ENCODE assay signal across 20 cellular contexts in genomic region chr10:104043854-104044253, GRCh38. TPM values are rescaled to one million over a fixed set of nuclear protein-coding genes. Genes with fewer than 3 reads are reported as not detected.
"Had no signal": no experiment of that assay in that cellular context is flagged by ENCODE, and none has a peak within 500 bp of the region (broad histone marks: within the 10 kb centered on the region; RNA-seq: fewer than 3 reads in every experiment).

No MANE protein-coding gene starts in this region.

- H3K9ac ChIP-seq: neural progenitor cell had no signal

- H3K4me1 ChIP-seq: gastrocnemius medialis, left lung, lower lobe of right lung, right atrium auricular region, sigmoid colon, testis, tibial nerve had no signal

- H3K4me3 ChIP-seq: esophagus muscularis mucosa, gastrocnemius medialis, left lung, lower lobe of right lung, neural progenitor cell, ovary, right atrium auricular region, sigmoid colon, skin epidermis, testis, tibial nerve had no signal

- H3K36me3 ChIP-seq: esophagus muscularis mucosa, gastrocnemius medialis, left lung, lower lobe of right lung, neural progenitor cell, ovary, right atrium auricular region, sigmoid colon, tibial nerve had no signal

- FAIRE-seq: keratinocyte had no signal

- ATAC-seq: gastrocnemius medialis, left lung, lower lobe of right lung, natural killer cell had no signal

- H3K4me3 Mint-ChIP-seq: memory B cell; mesothelial cell of epicardium; natural killer cell; neural progenitor cell; stimulated activated naive CD8-positive, alpha-beta T cell treated with anti-CD3 and anti-CD28 coated beads, Interleukin-15, Interleukin-2, amounts not matched to agents 100 ng/mL and 50 ng/mL, for 24 hours had no signal

- H3K4me1 Mint-ChIP-seq: memory B cell, mesothelial cell of epicardium, natural killer cell had no signal

- H3K9me3 ChIP-seq: esophagus muscularis mucosa, gastrocnemius medialis, left lung, lower lobe of right lung, ovary, right atrium auricular region, sigmoid colon, testis, tibial nerve had no signal

- H3K27me3 Mint-ChIP-seq: stimulated activated naive CD8-positive, alpha-beta T cell treated with anti-CD3 and anti-CD28 coated beads, Interleukin-15, Interleukin-2, amounts not matched to agents 100 ng/mL and 50 ng/mL, for 24 hours had no signal

- H3K36me3 Mint-ChIP-seq: memory B cell, mesothelial cell of epicardium, natural killer cell, neural progenitor cell had no signal

- DNase-seq: effector memory CD4-positive, alpha-beta T cell; gastrocnemius medialis; left lung; lower lobe of right lung; natural killer cell; nucleus accumbens; ovary; sigmoid colon; testis had no signal

- H3K4me2 ChIP-seq: neural progenitor cell had no signal

- H3K27ac Mint-ChIP-seq: memory B cell; mesothelial cell of epicardium; natural killer cell; neural progenitor cell; stimulated activated naive CD8-positive, alpha-beta T cell treated with anti-CD3 and anti-CD28 coated beads, Interleukin-15, Interleukin-2, amounts not matched to agents 100 ng/mL and 50 ng/mL, for 24 hours had no signal

- H3K27me3 ChIP-seq: esophagus muscularis mucosa, gastrocnemius medialis, left lung, neural progenitor cell, ovary, right atrium auricular region, sigmoid colon, testis, tibial nerve had no signal

- H3K9me3 Mint-ChIP-seq: memory B cell; mesothelial cell of epicardium; natural killer cell; neural progenitor cell; stimulated activated naive CD8-positive, alpha-beta T cell treated with anti-CD3 and anti-CD28 coated beads, Interleukin-15, Interleukin-2, amounts not matched to agents 100 ng/mL and 50 ng/mL, for 24 hours had no signal

- H3K27ac ChIP-seq: epithelial cell of prostate, esophagus muscularis mucosa, gastrocnemius medialis, left lung, lower lobe of right lung, neural progenitor cell, ovary, right atrium auricular region, sigmoid colon, skin epidermis, testis, tibial nerve had no signal

RNA-seq across cellular contexts. Expression of gene COL17A1, which starts 41.8 kb away (rescaled TPM):
- total RNA-seq: fibroblast of villous mesenchyme, natural killer cell, sigmoid colon had no signal
